ENCODE assay signal across 8 cellular contexts in genomic region chr21:27979446-27979845, GRCh38.
DNase-seq lines count a peak whose midpoint lies in the region; FAIRE-seq and TF ChIP-seq lines count a peak whose summit lies in the region.
"Not testable (repeated sequence)": the region's sequence is repeated elsewhere in the genome, so short reads cannot be mapped to it uniquely, and the experiment has no call there.

No MANE protein-coding gene starts in this region.

- not testable (repeated sequence) for H3K36me3 ChIP-seq in kidney (ENCODE audit: control insufficient read depth in 1 of 2, insufficient read depth in 2 of 2, low read length in 2 of 2); small intestine (ENCODE audit: control insufficient read depth in 2 of 2, insufficient read depth in 2 of 2, low read length in 2 of 2)

- H3K27ac ChIP-seq in kidney (ENCODE audit: low read depth in 2 of 2, low read length in 2 of 2); small intestine (ENCODE audit: low read depth in 1 of 2, low read length in 1 of 2): not testable (repeated sequence)

- intact Hi-C loops in kidney (cut with DNase I) = not testable (repeated sequence)

- DNase-seq in COLO829 (ENCODE audit: low spot score) (peak; percentile 26), HT1080 (ENCODE audit: low read depth) (peak; percentile 9), amniotic epithelial cell (ENCODE audit: low read depth) (peak; percentile 37), fibroblast of the aortic adventitia (ENCODE audit: low read depth) (peak; percentile 7), glomerular endothelial cell (ENCODE audit: extremely low read depth, low read depth, low spot score) (peak; percentile 36)
- not testable (repeated sequence) for DNase-seq in kidney, small intestine

- H3K9ac ChIP-seq in kidney (ENCODE audit: low read length in 2 of 2) = not testable (repeated sequence)

- not testable (repeated sequence) for H3K4me1 ChIP-seq in kidney (ENCODE audit: control insufficient read depth in 1 of 2, insufficient read depth in 1 of 2, low read depth in 1 of 2, low read length in 2 of 2); small intestine (ENCODE audit: control insufficient read depth in 2 of 2, insufficient read depth in 1 of 2, low read depth in 1 of 2, low read length in 1 of 2)

- not testable (repeated sequence) for H3K4me3 ChIP-seq in fibroblast of the aortic adventitia (ENCODE audit: low read depth, low read length); kidney (ENCODE audit: low read length in 2 of 2); small intestine (ENCODE audit: low read depth in 1 of 2, low read length in 2 of 2)

- FAIRE-seq in endometrium (lab: Jason Lieb, UNC) = peak; percentile 84
- peak; percentile 21 for FAIRE-seq in kidney (lab: Jason Lieb, UNC)
- peak; percentile 47 for FAIRE-seq in small intestine (lab: Jason Lieb, UNC)

- H3K27me3 ChIP-seq in small intestine (ENCODE audit: control insufficient read depth in 2 of 2, insufficient read depth in 2 of 2, low read length in 2 of 2) = not testable (repeated sequence)

- not testable (repeated sequence) for TF ChIP-seq CTCF in fibroblast of the aortic adventitia (IDR thresholded peaks at IDR 0.05; ENCODE audit: insufficient read depth, low read length); kidney (IDR thresholded peaks at IDR 0.05; ENCODE audit: borderline replicate concordance, extremely low read depth, insufficient read depth)

- H3K9me3 ChIP-seq in kidney (ENCODE audit: control insufficient read depth in 1 of 2, low read length in 2 of 2); small intestine (ENCODE audit: control insufficient read depth, low read depth): not testable (repeated sequence)
